Comparison of ENCODE assay signal across 1 cellular context in genomic region chr11:83681045-83681781, GRCh38.
A peak's percentile ranks its signal among the peaks of the same experiment; 100 is the strongest.
TF ChIP-seq lines count a peak whose summit lies in the region.

No MANE protein-coding gene starts in this region.

TF ChIP-seq in GM12878, 131 proteins besides CTCF, POLR2A, EP300 and RAD21 (continued from another document):
- 0 out of 2 replicates have a peak, but pooled peaks have one; percentile 49 for TF ChIP-seq REST (IDR thresholded peaks at IDR 0.05; ENCODE audit: low read depth, low read length)
- TF ChIP-seq TAF1 (IDR thresholded peaks at IDR 0.05; ENCODE audit: borderline replicate concordance, low read depth, low read length), result no peak
- TF ChIP-seq MAX (IDR thresholded peaks at IDR 0.05; ENCODE audit: low read depth, low read length), result no peak
- TF ChIP-seq IRF4 (IDR thresholded peaks at IDR 0.05; ENCODE audit: low read depth, low read length), result 0 out of 2 replicates have a peak, but pooled peaks have one; percentile 18
- no peak for TF ChIP-seq WRNIP1 (IDR thresholded peaks at IDR 0.05; ENCODE audit: borderline replicate concordance, low read depth, low read length)
